ENCODE assay signal across 30 cellular contexts in genomic region chr15:62888628-62889027, GRCh38.
DNase-seq lines count a peak whose midpoint lies in the region; ATAC-seq, FAIRE-seq and TF ChIP-seq lines count a peak whose summit lies in the region.
"Had no signal": no experiment of that assay in that cellular context is flagged by ENCODE, and none has a peak within 500 bp of the region (broad histone marks: within the 10 kb centered on the region; RNA-seq: fewer than 3 reads in every experiment).

No MANE protein-coding gene starts in this region.

- no peaks in the 10 kb centered on the region for H3K27me3 Mint-ChIP-seq in MCF 10A (ENCODE audit: insufficient read depth, unreplicated experiment)

- no peak for TF ChIP-seq CTCF in breast epithelium (IDR thresholded peaks at IDR 0.05)
- no peak for TF ChIP-seq CTCF in MCF 10A (IDR thresholded peaks at IDR 0.05; ENCODE audit: unreplicated experiment)
- TF ChIP-seq CTCF in bronchial epithelial cell (IDR thresholded peaks at IDR 0.05; ENCODE audit: insufficient read depth, low read length, severe bottlenecking) = no peak
- no peak for TF ChIP-seq CTCF in right lobe of liver (IDR thresholded peaks at IDR 0.05)
- TF ChIP-seq CTCF in uterus (IDR thresholded peaks at IDR 0.05) = no peak

- no peaks in the 10 kb centered on the region for H3K9me3 ChIP-seq in breast epithelium
- no peaks in the 10 kb centered on the region for H3K9me3 ChIP-seq in right lobe of liver
- no peaks in the 10 kb centered on the region for H3K9me3 ChIP-seq in uterus
- H3K9me3 ChIP-seq: mucosa of descending colon, prostate gland had no signal

- H3K4me1 ChIP-seq in breast epithelium = no peaks in the 10 kb centered on the region
- H3K4me1 ChIP-seq in right lobe of liver = peaks cover 0 to 49% (median 13%) of the 10 kb centered on the region in 4 donors
- H3K4me1 ChIP-seq in uterus = peaks cover 0 to 9% of the 10 kb centered on the region in 2 donors
- H3K4me1 ChIP-seq: prostate gland had no signal

- H3K27me3 ChIP-seq in breast epithelium = no peaks in the 10 kb centered on the region
- no peaks in the 10 kb centered on the region for H3K27me3 ChIP-seq in bronchial epithelial cell (ENCODE audit: control insufficient read depth, insufficient read depth, low read length)
- no peaks in the 10 kb centered on the region for H3K27me3 ChIP-seq in right lobe of liver
- no peaks in the 10 kb centered on the region for H3K27me3 ChIP-seq in uterus

- no peaks in the 10 kb centered on the region for H3K9me3 Mint-ChIP-seq in MCF 10A (ENCODE audit: unreplicated experiment)
- H3K9me3 Mint-ChIP-seq: activated naive CD8-positive, alpha-beta T cell treated with anti-CD3 and anti-CD28 coated beads, Interleukin-2, amount 50 U/mL, for 24 hours; H9; T-cell had no signal

- no peaks in the 10 kb centered on the region for H3K36me3 ChIP-seq in breast epithelium
- no peaks in the 10 kb centered on the region for H3K36me3 ChIP-seq in bronchial epithelial cell (ENCODE audit: control insufficient read depth, insufficient read depth, low read length)
- no peaks in the 10 kb centered on the region for H3K36me3 ChIP-seq in right lobe of liver
- H3K36me3 ChIP-seq in uterus = no peaks in the 10 kb centered on the region
- H3K36me3 ChIP-seq: prostate gland had no signal

- H3K4me1 Mint-ChIP-seq in MCF 10A (ENCODE audit: insufficient read depth, unreplicated experiment) = peaks cover 17% of the 10 kb centered on the region
- H3K4me1 Mint-ChIP-seq: activated naive CD8-positive, alpha-beta T cell treated with anti-CD3 and anti-CD28 coated beads, Interleukin-2, amount 50 U/mL, for 24 hours; T-cell had no signal

- H3K36me3 Mint-ChIP-seq in MCF 10A (ENCODE audit: insufficient read depth, unreplicated experiment) = no peaks in the 10 kb centered on the region
- H3K36me3 Mint-ChIP-seq: brain, T-cell had no signal

- DNase-seq in breast epithelium (ENCODE audit: low spot score in 2 of 2) = no peak
- DNase-seq in MCF 10A (ENCODE audit: unreplicated experiment) = no peak
- peak; percentile 79 for DNase-seq in bronchial epithelial cell (ENCODE audit: low read depth)
- no peak for DNase-seq in right lobe of liver
- no peak for DNase-seq in uterus
- DNase-seq in 8988T = no peak
- DNase-seq: activated CD4-positive, CD25-positive, alpha-beta regulatory T cell treated with anti-CD3 and anti-CD28 coated beads, Interleukin-2, amount 50 U/mL, for 72 hours; activated CD8-positive, alpha-beta T cell treated with anti-CD3 and anti-CD28 coated beads, Interleukin-2, amount 10 ng/mL, durations not matched to agents 7 days and 5 days; activated gamma-delta T cell; activated naive CD8-positive, alpha-beta T cell treated with anti-CD3 and anti-CD28 coated beads, Interleukin-2, amount 50 U/mL, for 24 hours; activated T-cell treated with anti-CD3 and anti-CD28 coated beads, Interleukin-2, amount 50 U/mL, for 1 hour; COR-L47; DMS79; effector CD4-positive, alpha-beta T cell; erythroblast; H9; Kasumi-1; mucosa of descending colon; NCI-H1092; NCI-H187; NCI-H774; SHP77 treated with DMSO at 0.1 percent for 48 hours; T-cell had no signal

- CTCF ChIA-PET in MCF 10A (lab: Yijun Ruan, JAX) = interaction anchor here (0.7 kb wide), 1 partner anchor 20 kb away, joined by 6 read pairs; no protein-coding TSS in a partner anchor

- POLR2A ChIA-PET in MCF 10A (lab: Yijun Ruan, JAX) = interaction anchor here (0.6 to 1.9 kb wide), 2 partner anchors 8 to 27 kb away, joined by 4 to 6 read pairs; no protein-coding TSS in a partner anchor

- TF ChIP-seq POLR2A in breast epithelium (IDR thresholded peaks at IDR 0.05) (no peak), right lobe of liver (IDR thresholded peaks at IDR 0.05) (no peak), uterus (IDR thresholded peaks at IDR 0.05) (no peak)

- BruUV-seq in MCF 10A (replicated peaks; lab: Mats Ljungman, UMichigan) = no TSS peak

- no peak overlapping the region for H3K4me3 Mint-ChIP-seq in MCF 10A (ENCODE audit: unreplicated experiment)
- H3K4me3 Mint-ChIP-seq: activated CD8-positive, alpha-beta T cell treated with anti-CD3 and anti-CD28 coated beads, Interleukin-2, amount 10 ng/mL, durations not matched to agents 7 days and 5 days; activated naive CD8-positive, alpha-beta T cell treated with anti-CD3 and anti-CD28 coated beads, Interleukin-2, amount 50 U/mL, for 24 hours; H9; T-cell had no signal

- ATAC-seq in right lobe of liver = peak in 1 of 4 donors; percentile 6
- ATAC-seq in GM21447 (IDR thresholded peaks at IDR 0.05; ENCODE audit: unreplicated experiment) = no peak
- no peak for ATAC-seq in HG03342 (IDR thresholded peaks at IDR 0.05; ENCODE audit: unreplicated experiment)
- ATAC-seq: activated CD8-positive, alpha-beta T cell treated with anti-CD3 and anti-CD28 coated beads, Interleukin-2, amount 10 ng/mL, durations not matched to agents 7 days and 5 days; activated naive CD8-positive, alpha-beta T cell treated with anti-CD3 and anti-CD28 coated beads, Interleukin-2, amount 50 U/mL, for 24 hours; mucosa of descending colon; T-cell had no signal

- peak; percentile 40 for FAIRE-seq in bronchial epithelial cell (lab: Jason Lieb, UNC)
- FAIRE-seq: A204.1, GM12891 had no signal

- H3K4me3 ChIP-seq in breast epithelium (no peak overlapping the region), bronchial epithelial cell (ENCODE audit: low read depth, low read length) (no peak overlapping the region), right lobe of liver (no peak overlapping the region), uterus (no peak overlapping the region)
- H3K4me3 ChIP-seq: mucosa of descending colon, prostate gland, skin epidermis had no signal

- intact Hi-C loops in breast epithelium (cut with DNase I; ENCODE audit: low total_unique reads) (loop anchor here (1.0 kb wide), 1 partner anchor 43 kb away; no protein-coding TSS in a partner anchor), MCF 10A (cut with micrococcal nuclease) (no loop called here), right lobe of liver (cut with DNase I) (no loop called here), uterus (cut with DNase I; ENCODE audit: low total_unique reads) (no loop called here)

- 61% methylated on average over 3 of the region's 3 CpGs for WGBS in right lobe of liver (ENCODE audit: insufficient coverage, low coverage, low lambda C conversion rate, missing lambda C conversion rate)

- H3K27ac Mint-ChIP-seq in MCF 10A (ENCODE audit: low read depth, unreplicated experiment) = no peak overlapping the region
- H3K27ac Mint-ChIP-seq: activated CD8-positive, alpha-beta T cell treated with anti-CD3 and anti-CD28 coated beads, Interleukin-2, amount 10 ng/mL, durations not matched to agents 7 days and 5 days; activated naive CD8-positive, alpha-beta T cell treated with anti-CD3 and anti-CD28 coated beads, Interleukin-2, amount 50 U/mL, for 24 hours; H9; T-cell had no signal

- H3K27ac ChIP-seq in breast epithelium (peak overlapping the region; percentile 20 to 70), right lobe of liver (peak overlapping the region in 2 of 3 donors; percentile 65 to 76), uterus (peak overlapping the region; percentile 3 to 73)
